40 cellular contexts compared by ENCODE assay signal in genomic region chr2:85087541-85087940, GRCh38. TPM values are rescaled to one million over a fixed set of nuclear protein-coding genes. Genes with fewer than 3 reads are reported as not detected.
"Had no signal": no experiment of that assay in that cellular context is flagged by ENCODE, and none has a peak within 500 bp of the region (broad histone marks: within the 10 kb centered on the region; RNA-seq: fewer than 3 reads in every experiment).

No MANE protein-coding gene starts in this region.

- H3K36me3 ChIP-seq: adrenal gland, ascending aorta, brain microvascular endothelial cell, breast epithelium, cardiac muscle cell had no signal

- H3K27me3 ChIP-seq: adrenal gland, ascending aorta, body of pancreas, breast epithelium had no signal

- H3K4me1 ChIP-seq: adrenal gland, ascending aorta, body of pancreas, breast epithelium had no signal

- H3K9me3 ChIP-seq: adrenal gland, body of pancreas, breast epithelium had no signal

- ATAC-seq: activated naive CD4-positive, alpha-beta T cell treated with anti-CD3 and anti-CD28 coated beads, Interleukin-2, amount 50 U/mL, for 72 hours; activated naive CD8-positive, alpha-beta T cell treated with anti-CD3 and anti-CD28 coated beads, Interleukin-2, amount 50 U/mL, for 24 hours; activated T-cell treated with anti-CD3 and anti-CD28 coated beads, Interleukin-2, amount 50 U/mL, for 4 hours; activated T-cell treated with anti-CD3 and anti-CD28 coated beads, Interleukin-2, amount 50 U/mL, for 72 hours; activated T-helper 17 cell treated with anti-CD3 and anti-CD28 coated beads, Interleukin-2, amount 50 U/mL, for 72 hours; body of pancreas had no signal

- H3K27ac ChIP-seq: adrenal gland, ascending aorta, body of pancreas, brain microvascular endothelial cell, breast epithelium, cardiac muscle cell had no signal

- H3K27ac Mint-ChIP-seq: activated naive CD4-positive, alpha-beta T cell treated with anti-CD3 and anti-CD28 coated beads for 36 hours; activated naive CD4-positive, alpha-beta T cell treated with anti-CD3 and anti-CD28 coated beads, Interleukin-2, amount 10 ng/mL, durations not matched to agents 7 days and 5 days; activated naive CD4-positive, alpha-beta T cell treated with anti-CD3 and anti-CD28 coated beads, Interleukin-2, amount 50 U/mL, for 24 hours; activated naive CD4-positive, alpha-beta T cell treated with anti-CD3 and anti-CD28 coated beads, Interleukin-2, amount 50 U/mL, for 72 hours; activated naive CD8-positive, alpha-beta T cell; activated naive CD8-positive, alpha-beta T cell treated with anti-CD3 and anti-CD28 coated beads for 36 hours; activated naive CD8-positive, alpha-beta T cell treated with anti-CD3 and anti-CD28 coated beads, Interleukin-2, amount 10 ng/mL, durations not matched to agents 7 days and 5 days; activated naive CD8-positive, alpha-beta T cell treated with anti-CD3 and anti-CD28 coated beads, Interleukin-2, amount 50 U/mL, for 24 hours; activated T-cell treated with anti-CD3 and anti-CD28 coated beads, Interleukin-2, amount 50 U/mL, for 24 hours; activated T-cell treated with anti-CD3 and anti-CD28 coated beads, Interleukin-2, amount 50 U/mL, for 72 hours; activated T-helper 1 cell treated with anti-CD3 and anti-CD28 coated beads, Interleukin-12 subunit alpha, Interleukin-12 subunit beta, Interleukin-2, Interleukin-4 antibody, amounts not matched to agents 30 ng/mL and 10 ng/mL and 1 ng/mL, durations not matched to agents 14 hours and 24 hours and 36 hours; activated T-helper 17 cell treated with anti-CD3 and anti-CD28 coated beads, Interleukin-2, amount 50 U/mL, for 72 hours; activated T-helper 2 cell treated with anti-CD3 and anti-CD28 coated beads, Interferon-gamma antibody, Interleukin-2, Interleukin-4, amounts not matched to agents 10 μg/mL and 5 μg/mL and 100 μg/mL, durations not matched to agents 14 hours and 24 hours and 36 hours; brain had no signal

- H3K9me3 Mint-ChIP-seq: activated naive CD4-positive, alpha-beta T cell treated with anti-CD3 and anti-CD28 coated beads for 36 hours; activated naive CD4-positive, alpha-beta T cell treated with anti-CD3 and anti-CD28 coated beads, Interleukin-2, amount 10 ng/mL, durations not matched to agents 7 days and 5 days; activated naive CD8-positive, alpha-beta T cell treated with anti-CD3 and anti-CD28 coated beads, Interleukin-2, amount 50 U/mL, for 24 hours; activated T-helper 1 cell treated with anti-CD3 and anti-CD28 coated beads, Interleukin-12 subunit alpha, Interleukin-12 subunit beta, Interleukin-2, Interleukin-4 antibody, amounts not matched to agents 30 ng/mL and 10 ng/mL and 1 ng/mL, durations not matched to agents 14 hours and 24 hours and 36 hours; activated T-helper 2 cell treated with anti-CD3 and anti-CD28 coated beads, Interferon-gamma antibody, Interleukin-2, Interleukin-4, amounts not matched to agents 10 μg/mL and 5 μg/mL and 100 μg/mL, durations not matched to agents 14 hours and 24 hours and 36 hours had no signal

- DNase-seq: activated effector memory CD4-positive, alpha-beta T cell treated with anti-CD3 and anti-CD28 coated beads, Interleukin-2, amount 50 U/mL, for 16 hours; activated effector memory CD4-positive, alpha-beta T cell treated with Interleukin-2 at 50 U/mL for 16 hours; activated gamma-delta T cell; activated gamma-delta T cell treated with Interleukin-2 at 50 U/mL for 16 hours; activated naive CD4-positive, alpha-beta T cell; activated naive CD4-positive, alpha-beta T cell treated with anti-CD3 and anti-CD28 coated beads for 36 hours; activated naive CD4-positive, alpha-beta T cell treated with anti-CD3 and anti-CD28 coated beads, Interleukin-2, amount 10 ng/mL, durations not matched to agents 7 days and 5 days; activated naive CD4-positive, alpha-beta T cell treated with anti-CD3 and anti-CD28 coated beads, Interleukin-2, amount 50 U/mL, for 16 hours; activated naive CD4-positive, alpha-beta T cell treated with Interleukin-2 at 50 U/mL for 16 hours; activated naive CD8-positive, alpha-beta T cell treated with anti-CD3 and anti-CD28 coated beads for 36 hours; activated naive CD8-positive, alpha-beta T cell treated with anti-CD3 and anti-CD28 coated beads, Interleukin-2, amount 10 ng/mL, durations not matched to agents 7 days and 5 days; activated naive CD8-positive, alpha-beta T cell treated with anti-CD3 and anti-CD28 coated beads, Interleukin-2, amount 50 U/mL, for 24 hours; activated T-cell treated with anti-CD3 and anti-CD28 coated beads, Interleukin-2, amount 50 U/mL, for 1 hour; activated T-cell treated with anti-CD3 and anti-CD28 coated beads, Interleukin-2, amount 50 U/mL, for 24 hours; activated T-cell treated with anti-CD3 and anti-CD28 coated beads, Interleukin-2, amount 50 U/mL, for 4 hours; activated T-cell treated with anti-CD3 and anti-CD28 coated beads, Interleukin-2, amount 50 U/mL, for 48 hours; activated T-cell treated with anti-CD3 and anti-CD28 coated beads, Interleukin-2, amount 50 U/mL, for 72 hours; adrenal gland; amniotic stem cell; amygdala; anterior cingulate cortex; aorta; body of pancreas; brain microvascular endothelial cell; caudate nucleus; central memory CD4-positive, alpha-beta T cell; cerebellar nuclear complex had no signal

- H3K4me1 Mint-ChIP-seq: activated naive CD4-positive, alpha-beta T cell treated with anti-CD3 and anti-CD28 coated beads, Interleukin-2, amount 10 ng/mL, durations not matched to agents 7 days and 5 days; activated naive CD4-positive, alpha-beta T cell treated with anti-CD3 and anti-CD28 coated beads, Interleukin-2, amount 50 U/mL, for 24 hours; activated naive CD8-positive, alpha-beta T cell treated with anti-CD3 and anti-CD28 coated beads for 36 hours; activated naive CD8-positive, alpha-beta T cell treated with anti-CD3 and anti-CD28 coated beads, Interleukin-2, amount 10 ng/mL, durations not matched to agents 7 days and 5 days; activated T-helper 17 cell treated with anti-CD3 and anti-CD28 coated beads, Interleukin-2, amount 50 U/mL, for 72 hours; central memory CD8-positive, alpha-beta T cell had no signal

- H3K4me3 ChIP-seq: adrenal gland, ascending aorta, body of pancreas, breast epithelium, cardiac muscle cell had no signal

- FAIRE-seq: astrocyte, bronchial epithelial cell had no signal

- H3K4me3 Mint-ChIP-seq: activated naive CD4-positive, alpha-beta T cell treated with anti-CD3 and anti-CD28 coated beads for 36 hours; activated naive CD4-positive, alpha-beta T cell treated with anti-CD3 and anti-CD28 coated beads, Interleukin-2, amount 10 ng/mL, durations not matched to agents 7 days and 5 days; activated naive CD4-positive, alpha-beta T cell treated with anti-CD3 and anti-CD28 coated beads, Interleukin-2, amount 50 U/mL, for 24 hours; activated naive CD8-positive, alpha-beta T cell; activated naive CD8-positive, alpha-beta T cell treated with anti-CD3 and anti-CD28 coated beads for 36 hours; activated naive CD8-positive, alpha-beta T cell treated with anti-CD3 and anti-CD28 coated beads, Interleukin-2, amount 10 ng/mL, durations not matched to agents 7 days and 5 days; activated naive CD8-positive, alpha-beta T cell treated with anti-CD3 and anti-CD28 coated beads, Interleukin-2, amount 50 U/mL, for 24 hours; activated T-cell treated with anti-CD3 and anti-CD28 coated beads, Interleukin-2, amount 50 U/mL, for 24 hours; activated T-cell treated with anti-CD3 and anti-CD28 coated beads, Interleukin-2, amount 50 U/mL, for 4 hours; activated T-cell treated with anti-CD3 and anti-CD28 coated beads, Interleukin-2, amount 50 U/mL, for 72 hours; activated T-helper 1 cell treated with anti-CD3 and anti-CD28 coated beads, Interleukin-12 subunit alpha, Interleukin-12 subunit beta, Interleukin-2, Interleukin-4 antibody, amounts not matched to agents 30 ng/mL and 10 ng/mL and 1 ng/mL, durations not matched to agents 14 hours and 24 hours and 36 hours; activated T-helper 17 cell treated with anti-CD3 and anti-CD28 coated beads, Interleukin-2, amount 50 U/mL, for 72 hours; brain; central memory CD8-positive, alpha-beta T cell had no signal

- H3K36me3 Mint-ChIP-seq: activated naive CD4-positive, alpha-beta T cell treated with anti-CD3 and anti-CD28 coated beads, Interleukin-2, amount 10 ng/mL, durations not matched to agents 7 days and 5 days; activated naive CD4-positive, alpha-beta T cell treated with anti-CD3 and anti-CD28 coated beads, Interleukin-2, amount 50 U/mL, for 72 hours; activated naive CD8-positive, alpha-beta T cell treated with anti-CD3 and anti-CD28 coated beads for 36 hours; activated naive CD8-positive, alpha-beta T cell treated with anti-CD3 and anti-CD28 coated beads, Interleukin-2, amount 10 ng/mL, durations not matched to agents 7 days and 5 days; brain had no signal

RNA-seq across cellular contexts. Expression of gene TCF7L1, which starts 45.7 kb away (rescaled TPM):
- total RNA-seq: activated naive CD8-positive, alpha-beta T cell treated with anti-CD3 and anti-CD28 coated beads, Interleukin-2, amount 10 ng/mL, durations not matched to agents 7 days and 5 days; activated T-helper 1 cell treated with anti-CD3 and anti-CD28 coated beads, Interleukin-12 subunit alpha, Interleukin-12 subunit beta, Interleukin-2, Interleukin-4 antibody, amounts not matched to agents 30 ng/mL and 10 ng/mL and 1 ng/mL, durations not matched to agents 14 hours and 24 hours and 36 hours; activated T-helper 17 cell treated with anti-CD3 and anti-CD28 coated beads, Interleukin-2, amount 50 U/mL, for 72 hours had no signal
